2 cellular contexts compared by ENCODE assay signal in the genomic region with DNA sequence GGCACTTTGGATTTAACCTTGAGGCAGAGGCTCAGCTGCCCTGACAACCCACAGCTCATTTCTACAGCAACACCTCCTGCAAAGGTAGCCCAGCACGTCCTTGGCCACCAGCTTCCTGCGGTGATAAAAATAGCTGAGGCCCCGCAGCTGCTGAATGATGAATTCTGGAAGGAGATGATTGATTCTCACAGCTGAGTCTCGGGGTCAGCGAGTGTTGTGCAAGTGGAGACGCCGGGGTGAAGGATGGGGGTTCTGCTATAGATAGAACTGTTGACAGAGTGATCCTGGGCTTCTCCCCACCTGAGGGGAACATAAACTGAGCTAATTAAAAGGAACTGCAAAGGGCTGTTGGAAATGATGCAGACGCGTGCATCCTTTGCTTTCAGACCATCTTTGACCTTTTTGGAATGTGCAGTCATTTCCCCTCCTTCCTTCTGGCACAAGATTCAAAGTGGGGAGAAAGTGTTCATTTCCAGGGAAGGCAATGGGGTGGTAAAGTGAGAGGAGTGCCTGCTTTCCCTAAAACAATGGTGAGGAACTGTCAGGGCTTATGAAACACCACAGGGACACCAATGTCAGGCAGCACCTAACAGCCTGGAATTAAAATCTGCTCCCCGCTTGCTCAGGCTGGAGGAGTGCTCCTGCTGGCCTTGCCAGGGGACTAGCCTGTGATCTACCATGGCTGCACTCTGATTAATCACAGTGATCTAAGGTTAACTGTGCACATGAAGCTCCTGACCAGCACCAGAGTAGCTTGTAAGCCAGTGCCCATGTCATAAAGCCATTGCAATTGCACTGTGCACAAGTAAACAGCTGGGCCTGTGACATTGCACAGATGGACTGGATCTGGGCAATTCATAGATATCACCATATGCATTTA.
TF ChIP-seq lines count a peak whose summit lies in the region.

No MANE protein-coding gene starts in this region.

TF ChIP-seq in SK-N-SH treated with all-trans-retinoic acid at 6 μM for 48 hours, 23 proteins besides CTCF, POLR2A, EP300 and RAD21 (continued from another document):
- TF ChIP-seq, protein P1, sequence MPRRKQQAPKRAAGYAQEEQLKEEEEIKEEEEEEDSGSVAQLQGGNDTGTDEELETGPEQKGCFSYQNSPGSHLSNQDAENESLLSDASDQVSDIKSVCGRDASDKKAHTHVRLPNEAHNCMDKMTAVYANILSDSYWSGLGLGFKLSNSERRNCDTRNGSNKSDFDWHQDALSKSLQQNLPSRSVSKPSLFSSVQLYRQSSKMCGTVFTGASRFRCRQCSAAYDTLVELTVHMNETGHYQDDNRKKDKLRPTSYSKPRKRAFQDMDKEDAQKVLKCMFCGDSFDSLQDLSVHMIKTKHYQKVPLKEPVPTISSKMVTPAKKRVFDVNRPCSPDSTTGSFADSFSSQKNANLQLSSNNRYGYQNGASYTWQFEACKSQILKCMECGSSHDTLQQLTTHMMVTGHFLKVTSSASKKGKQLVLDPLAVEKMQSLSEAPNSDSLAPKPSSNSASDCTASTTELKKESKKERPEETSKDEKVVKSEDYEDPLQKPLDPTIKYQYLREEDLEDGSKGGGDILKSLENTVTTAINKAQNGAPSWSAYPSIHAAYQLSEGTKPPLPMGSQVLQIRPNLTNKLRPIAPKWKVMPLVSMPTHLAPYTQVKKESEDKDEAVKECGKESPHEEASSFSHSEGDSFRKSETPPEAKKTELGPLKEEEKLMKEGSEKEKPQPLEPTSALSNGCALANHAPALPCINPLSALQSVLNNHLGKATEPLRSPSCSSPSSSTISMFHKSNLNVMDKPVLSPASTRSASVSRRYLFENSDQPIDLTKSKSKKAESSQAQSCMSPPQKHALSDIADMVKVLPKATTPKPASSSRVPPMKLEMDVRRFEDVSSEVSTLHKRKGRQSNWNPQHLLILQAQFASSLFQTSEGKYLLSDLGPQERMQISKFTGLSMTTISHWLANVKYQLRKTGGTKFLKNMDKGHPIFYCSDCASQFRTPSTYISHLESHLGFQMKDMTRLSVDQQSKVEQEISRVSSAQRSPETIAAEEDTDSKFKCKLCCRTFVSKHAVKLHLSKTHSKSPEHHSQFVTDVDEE (CRISPR knock-in tag; IDR thresholded peaks at IDR 0.05): no peak
- TF ChIP-seq TCF4 (CRISPR knock-in tag; IDR thresholded peaks at IDR 0.05; ENCODE audit: borderline replicate concordance) (no peak), ZC3H10 (CRISPR knock-in tag; IDR thresholded peaks at IDR 0.05) (no peak), RARB (CRISPR knock-in tag; IDR thresholded peaks at IDR 0.05) (no peak), OSR1 (CRISPR knock-in tag; IDR thresholded peaks at IDR 0.05) (no peak), CREB5 (CRISPR knock-in tag; IDR thresholded peaks at IDR 0.05; ENCODE audit: low read depth) (no peak), PPARA (CRISPR knock-in tag; IDR thresholded peaks at IDR 0.05; ENCODE audit: borderline replicate concordance) (no peak), ZNF70 (CRISPR knock-in tag; IDR thresholded peaks at IDR 0.05) (no peak), ARNTL (CRISPR knock-in tag; IDR thresholded peaks at IDR 0.05; ENCODE audit: borderline replicate concordance, low read depth) (no peak), SNAI2 (CRISPR knock-in tag; IDR thresholded peaks at IDR 0.05) (no peak)
- TF ChIP-seq, protein P2, sequence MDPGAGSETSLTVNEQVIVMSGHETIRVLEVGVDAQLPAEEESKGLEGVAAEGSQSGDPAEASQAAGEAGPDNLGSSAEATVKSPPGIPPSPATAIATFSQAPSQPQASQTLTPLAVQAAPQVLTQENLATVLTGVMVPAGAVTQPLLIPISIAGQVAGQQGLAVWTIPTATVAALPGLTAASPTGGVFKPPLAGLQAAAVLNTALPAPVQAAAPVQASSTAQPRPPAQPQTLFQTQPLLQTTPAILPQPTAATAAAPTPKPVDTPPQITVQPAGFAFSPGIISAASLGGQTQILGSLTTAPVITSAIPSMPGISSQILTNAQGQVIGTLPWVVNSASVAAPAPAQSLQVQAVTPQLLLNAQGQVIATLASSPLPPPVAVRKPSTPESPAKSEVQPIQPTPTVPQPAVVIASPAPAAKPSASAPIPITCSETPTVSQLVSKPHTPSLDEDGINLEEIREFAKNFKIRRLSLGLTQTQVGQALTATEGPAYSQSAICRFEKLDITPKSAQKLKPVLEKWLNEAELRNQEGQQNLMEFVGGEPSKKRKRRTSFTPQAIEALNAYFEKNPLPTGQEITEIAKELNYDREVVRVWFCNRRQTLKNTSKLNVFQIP (CRISPR knock-in tag; IDR thresholded peaks at IDR 0.05; ENCODE audit: borderline replicate concordance, low read depth): no peak
- TF ChIP-seq, protein P3, sequence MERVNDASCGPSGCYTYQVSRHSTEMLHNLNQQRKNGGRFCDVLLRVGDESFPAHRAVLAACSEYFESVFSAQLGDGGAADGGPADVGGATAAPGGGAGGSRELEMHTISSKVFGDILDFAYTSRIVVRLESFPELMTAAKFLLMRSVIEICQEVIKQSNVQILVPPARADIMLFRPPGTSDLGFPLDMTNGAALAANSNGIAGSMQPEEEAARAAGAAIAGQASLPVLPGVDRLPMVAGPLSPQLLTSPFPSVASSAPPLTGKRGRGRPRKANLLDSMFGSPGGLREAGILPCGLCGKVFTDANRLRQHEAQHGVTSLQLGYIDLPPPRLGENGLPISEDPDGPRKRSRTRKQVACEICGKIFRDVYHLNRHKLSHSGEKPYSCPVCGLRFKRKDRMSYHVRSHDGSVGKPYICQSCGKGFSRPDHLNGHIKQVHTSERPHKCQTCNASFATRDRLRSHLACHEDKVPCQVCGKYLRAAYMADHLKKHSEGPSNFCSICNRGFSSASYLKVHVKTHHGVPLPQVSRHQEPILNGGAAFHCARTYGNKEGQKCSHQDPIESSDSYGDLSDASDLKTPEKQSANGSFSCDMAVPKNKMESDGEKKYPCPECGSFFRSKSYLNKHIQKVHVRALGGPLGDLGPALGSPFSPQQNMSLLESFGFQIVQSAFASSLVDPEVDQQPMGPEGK (CRISPR knock-in tag; IDR thresholded peaks at IDR 0.05; ENCODE audit: borderline replicate concordance): no peak

TF ChIP-seq in SK-N-SH, 30 proteins besides CTCF, POLR2A, EP300 and RAD21 (continued from another document):
- TF ChIP-seq NRF1 (IDR thresholded peaks at IDR 0.05; ENCODE audit: low read depth, low read length) (no peak), SIN3A (IDR thresholded peaks at IDR 0.05; ENCODE audit: borderline replicate concordance, low read depth, low read length) (no peak), TCF12 (IDR thresholded peaks at IDR 0.05) (no peak), RXRA (IDR thresholded peaks at IDR 0.05; ENCODE audit: borderline replicate concordance, low read depth) (no peak), ZBTB33 (IDR thresholded peaks at IDR 0.05; ENCODE audit: borderline replicate concordance, low read depth) (no peak), CHD2 (IDR thresholded peaks at IDR 0.05; ENCODE audit: low read length, partially characterized antibody) (no peak), FOXJ3 (CRISPR knock-in tag; IDR thresholded peaks at IDR 0.05) (no peak), ELF1 (IDR thresholded peaks at IDR 0.05) (no peak)
